Comparison of ENCODE assay signal across 8 cellular contexts in genomic region chr20:5078399-5078958, GRCh38. TPM values are rescaled to one million over a fixed set of nuclear protein-coding genes. Genes with fewer than 3 reads are reported as not detected.
DNase-seq lines count a peak whose midpoint lies in the region; ATAC-seq, FAIRE-seq and TF ChIP-seq lines count a peak whose summit lies in the region.

No MANE protein-coding gene starts in this region.

- no peaks in the 10 kb centered on the region for H4K20me1 ChIP-seq in endothelial cell of umbilical vein (replicated peaks; ENCODE audit: control insufficient read depth, extremely low read depth, insufficient read depth, low read length)

- DNase-seq in EL = peak; percentile 12
- DNase-seq in M059J (ENCODE audit: low read depth) = peak; percentile 63
- DNase-seq in activated CD4-positive, alpha-beta T cell treated with anti-CD3 and anti-CD28 coated beads, Interleukin-2, amount 50 U/mL, for 24 hours (ENCODE audit: low read depth in 1 of 2, low spot score in 1 of 2) = peak; percentile 38 to 78
- DNase-seq in endothelial cell of umbilical vein (ENCODE audit: low read depth, low spot score) = peak; percentile 72
- peak; percentile 65 to 67 for DNase-seq in trophoblast cell
- DNase-seq in upper lobe of left lung = peak in 1 of 2 donors; percentile 93
- no peak for DNase-seq in NCI-H1048 (lab: John Stamatoyannopoulos, UW)

- intact Hi-C loops in endothelial cell of umbilical vein (cut with micrococcal nuclease) = no loop called here

- H3K27ac ChIP-seq in endothelial cell of umbilical vein (ENCODE audit: insufficient read depth, low read depth, low read length) (peak overlapping the region; percentile 39), trophoblast cell (ENCODE audit: low read depth, low read length) (no peak overlapping the region), upper lobe of left lung (peak overlapping the region; percentile 78 to 91 (median 86))

- POLR2A ChIA-PET in endothelial cell of umbilical vein (lab: Charles Lee) = no interaction called here

- TF ChIP-seq CTCF in endothelial cell of umbilical vein (IDR thresholded peaks at IDR 0.05; ENCODE audit: extremely low read depth in 1 of 2, insufficient read depth in 1 of 2, low read depth in 1 of 2, low read length in 2 of 2) = no peak
- TF ChIP-seq CTCF in upper lobe of left lung (IDR thresholded peaks at IDR 0.05) = no peak

- H4K12ac ChIP-seq in trophoblast cell (ENCODE audit: low read depth, low read length) = no peak overlapping the region

- no peak overlapping the region for H3K18ac ChIP-seq in trophoblast cell (ENCODE audit: low read length)

- H3K4ac ChIP-seq in trophoblast cell (ENCODE audit: low read depth, low read length) = no peak overlapping the region

- no peak overlapping the region for H2AK5ac ChIP-seq in trophoblast cell (ENCODE audit: low read length)

- dilution Hi-C loops in endothelial cell of umbilical vein (cut with MboI; ENCODE audit: extremely low pct_ligation_motif_present, low sequenced_read_pairs) = no loop called here

- H4K8ac ChIP-seq in trophoblast cell (ENCODE audit: low read depth, low read length) = no peak overlapping the region

- H3K27me3 ChIP-seq in endothelial cell of umbilical vein (ENCODE audit: control insufficient read depth in 2 of 2, insufficient read depth in 2 of 2, low read length in 2 of 2) = no peaks in the 10 kb centered on the region
- H3K27me3 ChIP-seq in trophoblast cell (ENCODE audit: insufficient read depth, low read length) = no peaks in the 10 kb centered on the region
- H3K27me3 ChIP-seq in upper lobe of left lung = no peaks in the 10 kb centered on the region

- no TSS peak for BruUV-seq in endothelial cell of umbilical vein (replicated peaks; lab: Mats Ljungman, UMichigan)

- no peak overlapping the region for H2BK5ac ChIP-seq in trophoblast cell (ENCODE audit: low read depth, low read length, poor library complexity)

- WGBS in trophoblast cell (ENCODE audit: extremely low coverage, insufficient coverage, insufficient read length) = no CpG with 5 or more reads among the region's 11 CpGs
- 17 to 25% methylated on average over 10 to 11 of the region's 11 CpGs for WGBS in upper lobe of left lung, 2 donors

- no peak overlapping the region for H2BK120ac ChIP-seq in trophoblast cell (ENCODE audit: insufficient read depth, low read length, poor library complexity)

- ATAC-seq in GM21737 (IDR thresholded peaks at IDR 0.05; ENCODE audit: unreplicated experiment) (peak; percentile 94), upper lobe of left lung (ENCODE audit: low FRiP score in 2 of 2) (peak; percentile 92 to 93)

- no peak overlapping the region for H4K91ac ChIP-seq in trophoblast cell (ENCODE audit: low read depth, low read length)

- no peak overlapping the region for H3K23ac ChIP-seq in trophoblast cell (ENCODE audit: low read length)

- CTCF ChIA-PET in endothelial cell of umbilical vein (lab: Charles Lee) = interaction anchor here (1.3 kb wide), 1 partner anchor 113 kb away, joined by 5 read pairs; no protein-coding TSS in a partner anchor

- H3K4me1 ChIP-seq in endothelial cell of umbilical vein (ENCODE audit: control insufficient read depth, extremely low read depth, insufficient read depth, low read length) = peaks cover 9% of the 10 kb centered on the region
- H3K4me1 ChIP-seq in trophoblast cell (ENCODE audit: control insufficient read depth in 1 of 2, insufficient read depth in 2 of 2, low read length in 2 of 2) = peaks cover 0 to 6% of the 10 kb centered on the region in 2 experiments
- peaks cover 19 to 29% (median 25%) of the 10 kb centered on the region in 4 donors for H3K4me1 ChIP-seq in upper lobe of left lung

- H3K14ac ChIP-seq in trophoblast cell (ENCODE audit: low read length) = no peak overlapping the region

- H3K79me1 ChIP-seq in trophoblast cell (ENCODE audit: low read length) = no peaks in the 10 kb centered on the region

- no peak overlapping the region for H2BK12ac ChIP-seq in trophoblast cell (ENCODE audit: low read length)

- H3K4me3 ChIP-seq in endothelial cell of umbilical vein (replicated peaks in 1 of 3; ENCODE audit: insufficient read depth in 1 of 3, low read depth in 1 of 3, low read length in 3 of 3) (peak overlapping the region; percentile 2 to 59 (median 17)), trophoblast cell (ENCODE audit: low read depth, low read length) (no peak overlapping the region), upper lobe of left lung (peak overlapping the region in 3 of 4 donors; percentile 23 to 36 (median 27))

- TF ChIP-seq POLR2A in endothelial cell of umbilical vein (IDR thresholded peaks at IDR 0.05; ENCODE audit: low read depth, low read length) (no peak), upper lobe of left lung (IDR thresholded peaks at IDR 0.05) (peak in 2 of 4 donors; percentile 15 to 72)

- H2AFZ ChIP-seq in endothelial cell of umbilical vein (ENCODE audit: low read depth, low read length) = peak overlapping the region; percentile 98
- H2AFZ ChIP-seq in trophoblast cell (ENCODE audit: insufficient read depth, low read length, poor library complexity) = no peak overlapping the region

- H3K4me2 ChIP-seq in endothelial cell of umbilical vein (ENCODE audit: insufficient read depth, low read length) = peak overlapping the region; percentile 80
- H3K4me2 ChIP-seq in trophoblast cell (ENCODE audit: low read length) = no peak overlapping the region

- H3K9me3 ChIP-seq in endothelial cell of umbilical vein (replicated peaks; ENCODE audit: control insufficient read depth, insufficient read depth, low read length) = no peaks in the 10 kb centered on the region
- H3K9me3 ChIP-seq in trophoblast cell (ENCODE audit: insufficient read depth, low read depth, low read length) = no peaks in the 10 kb centered on the region
- no peaks in the 10 kb centered on the region for H3K9me3 ChIP-seq in upper lobe of left lung

- peak; percentile 90 for FAIRE-seq in endothelial cell of umbilical vein (lab: Jason Lieb, UNC)

- TF ChIP-seq EP300 in upper lobe of left lung (IDR thresholded peaks at IDR 0.05) = peak in 2 of 4 donors; percentile 56 to 61

- H3K36me3 ChIP-seq in endothelial cell of umbilical vein (ENCODE audit: control insufficient read depth in 2 of 2, extremely low read depth in 1 of 2, insufficient read depth in 2 of 2, low read length in 2 of 2) (no peaks in the 10 kb centered on the region), trophoblast cell (ENCODE audit: control insufficient read depth in 1 of 2, insufficient read depth in 2 of 2, low read length in 2 of 2) (no peaks in the 10 kb centered on the region), upper lobe of left lung (no peaks in the 10 kb centered on the region)

- H3K79me2 ChIP-seq in endothelial cell of umbilical vein (ENCODE audit: control insufficient read depth, insufficient read depth, low read length) (no peaks in the 10 kb centered on the region), trophoblast cell (ENCODE audit: control insufficient read depth, insufficient read depth, low read length, poor library complexity) (no peaks in the 10 kb centered on the region)

- H3K9ac ChIP-seq in endothelial cell of umbilical vein (replicated peaks; ENCODE audit: extremely low read depth, insufficient read depth, low read length) (peak overlapping the region; percentile 50), trophoblast cell (ENCODE audit: low read length) (no peak overlapping the region)

- H3K9me1 ChIP-seq in endothelial cell of umbilical vein (replicated peaks; ENCODE audit: control insufficient read depth, extremely low read depth, insufficient read depth, low read length) = no peaks in the 10 kb centered on the region

TF ChIP-seq in endothelial cell of umbilical vein, 7 proteins besides CTCF, POLR2A, EP300 and RAD21 (continues in another document):
- TF ChIP-seq EZH2 (IDR thresholded peaks at IDR 0.05; ENCODE audit: borderline replicate concordance, low read depth, low read length, severe bottlenecking) = no peak
- TF ChIP-seq JUN (IDR thresholded peaks at IDR 0.05; ENCODE audit: borderline replicate concordance, insufficient read depth, insufficient read length, low read depth) = no peak

RNA-seq across cellular contexts. Expression of gene TMEM230, which starts 34.4 kb away (rescaled TPM):
- total RNA-seq in M059J (2014; rRNA removed; shearing (Covaris generic)) = 303 and 326 TPM in 2 replicates
- total RNA-seq in endothelial cell of umbilical vein (80.5 and 93.3 TPM in 2 replicates), upper lobe of left lung (10 to 100 TPM; 24.5 to 88.1 (median 70.0) TPM)
- polyA plus RNA-seq in endothelial cell of umbilical vein = 139 and 146 TPM in 2 replicates
- 131 and 137 TPM in 2 replicates for polyA plus RNA-seq in endothelial cell of umbilical vein (2011; cell fraction: cytosol; rRNA removed)
- polyA plus RNA-seq in endothelial cell of umbilical vein (2011; cell fraction: nucleus; rRNA removed) = 37.7 and 42.2 TPM in 2 replicates
- polyA plus RNA-seq in endothelial cell of umbilical vein (2012) = 134 and 142 TPM in 2 replicates
- polyA minus RNA-seq in endothelial cell of umbilical vein = 78.7 and 82.3 TPM in 2 replicates
- polyA minus RNA-seq in endothelial cell of umbilical vein (2011; cell fraction: cytosol; rRNA and poly(A)+ RNA removed) = 17.3 TPM
- 19.9 and 20.0 TPM in 2 replicates for polyA minus RNA-seq in endothelial cell of umbilical vein (2011; cell fraction: nucleus; rRNA and poly(A)+ RNA removed)
- polyA plus RNA-seq in trophoblast cell (2013) = 109 and 115 TPM in 2 replicates

RNA-seq across cellular contexts. Expression of gene PCNA, which starts 41.3 kb away (rescaled TPM):
- 800 and 803 TPM in 2 replicates for total RNA-seq in M059J (2014; rRNA removed; shearing (Covaris generic))
- total RNA-seq in endothelial cell of umbilical vein (161 and 175 TPM in 2 replicates), upper lobe of left lung (10 to 100 TPM; 15.5 to 55.9 (median 42.3) TPM)
- 261 and 295 TPM in 2 replicates for polyA plus RNA-seq in endothelial cell of umbilical vein
- polyA plus RNA-seq in endothelial cell of umbilical vein (2011; cell fraction: cytosol; rRNA removed) = 260 and 295 TPM in 2 replicates
- polyA plus RNA-seq in endothelial cell of umbilical vein (2011; cell fraction: nucleus; rRNA removed) = 125 and 178 TPM in 2 replicates
- polyA plus RNA-seq in endothelial cell of umbilical vein (2012) = 108 and 212 TPM in 2 replicates
- 94.7 and 108 TPM in 2 replicates for polyA minus RNA-seq in endothelial cell of umbilical vein
- polyA minus RNA-seq in endothelial cell of umbilical vein (2011; cell fraction: cytosol; rRNA and poly(A)+ RNA removed) = 273 TPM
- 36.3 and 38.9 TPM in 2 replicates for polyA minus RNA-seq in endothelial cell of umbilical vein (2011; cell fraction: nucleus; rRNA and poly(A)+ RNA removed)
- 125 and 128 TPM in 2 replicates for polyA plus RNA-seq in trophoblast cell (2013)

RNA-seq across cellular contexts. Expression of gene CDS2, which starts 48.3 kb away (rescaled TPM):
- 25.8 and 42.0 TPM in 2 replicates for total RNA-seq in M059J (2014; rRNA removed; shearing (Covaris generic))
- total RNA-seq in endothelial cell of umbilical vein (48.1 and 49.0 TPM in 2 replicates), upper lobe of left lung (10 to 100 TPM; 26.2 to 64.0 (median 40.6) TPM)
- polyA plus RNA-seq in endothelial cell of umbilical vein = 39.5 and 47.0 TPM in 2 replicates
- 22.9 and 24.9 TPM in 2 replicates for polyA plus RNA-seq in endothelial cell of umbilical vein (2011; cell fraction: cytosol; rRNA removed)
- polyA plus RNA-seq in endothelial cell of umbilical vein (2011; cell fraction: nucleus; rRNA removed) = 19.1 and 25.9 TPM in 2 replicates
- 30.0 and 30.7 TPM in 2 replicates for polyA plus RNA-seq in endothelial cell of umbilical vein (2012)
- 122 and 166 TPM in 2 replicates for polyA minus RNA-seq in endothelial cell of umbilical vein
- polyA minus RNA-seq in endothelial cell of umbilical vein (2011; cell fraction: cytosol; rRNA and poly(A)+ RNA removed) = 7.8 TPM
- 20.5 and 42.7 TPM in 2 replicates for polyA minus RNA-seq in endothelial cell of umbilical vein (2011; cell fraction: nucleus; rRNA and poly(A)+ RNA removed)
- polyA plus RNA-seq in trophoblast cell (2013) = 25.0 and 25.8 TPM in 2 replicates
